Comparison of ENCODE assay signal across 8 cellular contexts in genomic region chr17:80990921-80991644, GRCh38. TPM values are rescaled to one million over a fixed set of nuclear protein-coding genes. Genes with fewer than 3 reads are reported as not detected.
DNase-seq lines count a peak whose midpoint lies in the region; ATAC-seq and TF ChIP-seq lines count a peak whose summit lies in the region.

No MANE protein-coding gene starts in this region.

- no peak for TF ChIP-seq POLR2A in erythroblast (IDR thresholded peaks at IDR 0.05; ENCODE audit: low read length)

- H3K27ac Mint-ChIP-seq in GM23338: no peak overlapping the region; the same call in 1 of the 2 replicates

- H3K9me2 ChIP-seq in GM23338 (ENCODE audit: insufficient read depth): no peaks in the 10 kb centered on the region

- H3K9me3 ChIP-seq in SJCRH30 (replicated peaks) (no peaks in the 10 kb centered on the region), skeletal muscle satellite cell (replicated peaks; ENCODE audit: low read length) (no peaks in the 10 kb centered on the region)

- TF ChIP-seq CTCF in GM23338 (conservative IDR thresholded peaks at IDR 0.05; ENCODE audit: low read depth in 2 of 2) (no peak), foreskin fibroblast (IDR thresholded peaks at IDR 0.05; ENCODE audit: low read depth, low read length) (no peak)

- H2AFZ ChIP-seq in GM23338: peak overlapping the region; percentile 96

- H3K4me1 ChIP-seq in GM23338 (ENCODE audit: insufficient read depth) (peaks cover 4% of the 10 kb centered on the region; the same call in 1 of the 2 replicates), SJCRH30 (peaks cover 22% of the 10 kb centered on the region; the same call in 1 of the 2 replicates), skeletal muscle satellite cell (ENCODE audit: control insufficient read depth, insufficient read depth, low read length) (peaks cover 25% of the 10 kb centered on the region)

- no peaks in the 10 kb centered on the region for H3K9me3 Mint-ChIP-seq in GM23338

- DNase-seq in GM23338 (ENCODE audit: low spot score) (no peak), SJCRH30 (no peak), foreskin fibroblast (no peak), SW 1271 (lab: John Stamatoyannopoulos, UW) (no peak), NK-92 (lab: John Stamatoyannopoulos, UW; ENCODE audit: unreplicated experiment) (no peak), erythroblast (lab: John Stamatoyannopoulos, UW) (no peak)

- no peaks in the 10 kb centered on the region for H4K20me1 ChIP-seq in GM23338 (replicated peaks; ENCODE audit: insufficient read depth)

- peaks cover 9% of the 10 kb centered on the region; the same call in 2 of the 3 replicates for H3K4me1 Mint-ChIP-seq in GM23338

- H3K4me3 Mint-ChIP-seq in GM23338: peak overlapping the region; percentile 65

- ATAC-seq in GM23338 (no peak), GM18873 (IDR thresholded peaks at IDR 0.05; ENCODE audit: low FRiP score, unreplicated experiment) (no peak)

- H3K4me3 ChIP-seq in GM23338 (peak overlapping the region; percentile 75), SJCRH30 (peak overlapping the region; percentile 74), foreskin fibroblast (ENCODE audit: low read depth in 1 of 2, low read length in 2 of 2) (peak overlapping the region; percentile 76 to 88), skeletal muscle satellite cell (ENCODE audit: low read length) (peak overlapping the region; percentile 94)

- H3K36me3 ChIP-seq in GM23338 (ENCODE audit: insufficient read depth) (no peaks in the 10 kb centered on the region), SJCRH30 (0 out of 2 replicates have a peak, but pooled peaks cover 5% of the 10 kb centered on the region), skeletal muscle satellite cell (ENCODE audit: insufficient read depth, low read length) (peaks cover 7% of the 10 kb centered on the region)

- H3K27ac ChIP-seq in GM23338 (ENCODE audit: low read depth) (no peak overlapping the region), SJCRH30 (no peak overlapping the region)

- H3F3A ChIP-seq in GM23338 (replicated peaks; ENCODE audit: low read depth): 0 out of 2 replicates have a peak, but pooled peaks cover 6% of the 10 kb centered on the region

- H3K36me3 Mint-ChIP-seq in GM23338 (ENCODE audit: low read depth): no peaks in the 10 kb centered on the region

- peaks cover 7% of the 10 kb centered on the region for H3K27me3 Mint-ChIP-seq in GM23338 (ENCODE audit: insufficient read depth, low read depth, poor library complexity)

- no peaks in the 10 kb centered on the region; the same call in 1 of the 2 replicates for H3K79me2 ChIP-seq in GM23338 (replicated peaks; ENCODE audit: insufficient read depth)

- H3K4me2 ChIP-seq in GM23338 (peak overlapping the region; percentile 87), skeletal muscle satellite cell (ENCODE audit: low read length) (peak overlapping the region; percentile 99)

- peak overlapping the region; percentile 98 for H3K9ac ChIP-seq in skeletal muscle satellite cell (ENCODE audit: low read depth, low read length)

- H3K27me3 ChIP-seq in GM23338 (ENCODE audit: insufficient read depth) (peaks cover 4% of the 10 kb centered on the region; the same call in 1 of the 2 replicates), SJCRH30 (peaks cover 28% of the 10 kb centered on the region), skeletal muscle satellite cell (ENCODE audit: control insufficient read depth, insufficient read depth, low read length) (no peaks in the 10 kb centered on the region)

TF ChIP-seq in GM23338, 12 proteins besides CTCF, POLR2A, EP300 and RAD21:
- TF ChIP-seq ZNF114 (CRISPR knock-in tag; IDR thresholded peaks at IDR 0.05) (no peak), NANOG (IDR thresholded peaks at IDR 0.05; ENCODE audit: borderline replicate concordance) (no peak), JUNB (IDR thresholded peaks at IDR 0.05; ENCODE audit: unreplicated experiment) (no peak)
TF ChIP-seq in GM23338: peak in this region for 0.

RNA-seq across cellular contexts. Expression of gene CHMP6, which starts 0.6 kb away (rescaled TPM):
- total RNA-seq in GM23338 (2014; rRNA removed; shearing (Covaris generic)): 8.2 and 12.3 TPM in 2 replicates
- polyA plus RNA-seq in GM23338 (2016; fragmentation: Nextera tagmentation; extraction: Ambion mirVana): 13.2 and 14.0 TPM in 2 replicates
- total RNA-seq in SJCRH30 (2014; rRNA removed; shearing (Covaris generic)): 23.5 and 27.6 TPM in 2 replicates
- 17.0 and 18.1 TPM in 2 replicates for total RNA-seq in skeletal muscle satellite cell (2012; rRNA removed)

RNA-seq across cellular contexts. Expression of gene BAIAP2, which starts 43.9 kb away (rescaled TPM):
- total RNA-seq in GM23338 (2014; rRNA removed; shearing (Covaris generic)): 16.7 and 22.7 TPM in 2 replicates
- 21.7 and 22.7 TPM in 2 replicates for polyA plus RNA-seq in GM23338 (2016; fragmentation: Nextera tagmentation; extraction: Ambion mirVana)
- total RNA-seq in SJCRH30 (2014; rRNA removed; shearing (Covaris generic)): 22.1 and 26.0 TPM in 2 replicates
- 25.8 and 35.5 TPM in 2 replicates for total RNA-seq in skeletal muscle satellite cell (2012; rRNA removed)
